ENCODE assay signal across 11 cellular contexts in genomic region chr13:40992678-40993077, GRCh38. TPM values are rescaled to one million over a fixed set of nuclear protein-coding genes. Genes with fewer than 3 reads are reported as not detected.
DNase-seq lines count a peak whose midpoint lies in the region; ATAC-seq, FAIRE-seq and TF ChIP-seq lines count a peak whose summit lies in the region.
"Had no signal": no experiment of that assay in that cellular context is flagged by ENCODE, and none has a peak within 500 bp of the region (broad histone marks: within the 10 kb centered on the region; RNA-seq: fewer than 3 reads in every experiment).

No MANE protein-coding gene starts in this region.

- no peak overlapping the region for H2AFZ ChIP-seq in keratinocyte (ENCODE audit: control insufficient read depth, low read length)

- no peak for ATAC-seq in activated T-cell treated with anti-CD3 and anti-CD28 coated beads, Interleukin-2, amount 50 U/mL, for 72 hours (replicated peaks in 1 of 2)
- ATAC-seq in T-helper 17 cell (peak; percentile 54), upper lobe of left lung (ENCODE audit: low FRiP score in 2 of 2) (no peak)

- dilution Hi-C loops in keratinocyte (cut with MboI; ENCODE audit: extremely low pct_ligation_motif_present, low sequenced_read_pairs), result no loop called here

- TF ChIP-seq POLR2A in upper lobe of left lung (IDR thresholded peaks at IDR 0.05), result no peak

- H3K4me3 Mint-ChIP-seq in activated T-cell treated with anti-CD3 and anti-CD28 coated beads, Interleukin-2, amount 50 U/mL, for 72 hours, result peak overlapping the region; percentile 16 to 34
- H3K4me3 Mint-ChIP-seq in T-helper 17 cell, result peak overlapping the region; percentile 69

- TF ChIP-seq CTCF in keratinocyte (optimal IDR thresholded peaks at IDR 0.05 in 1 of 3, IDR thresholded peaks at IDR 0.05 in 1 of 3, conservative IDR thresholded peaks at IDR 0.05 in 1 of 3; ENCODE audit: extremely low read depth in 1 of 3, insufficient read depth in 2 of 3, low read length in 3 of 3) (no peak), upper lobe of left lung (IDR thresholded peaks at IDR 0.05) (no peak), tibial artery (IDR thresholded peaks at IDR 0.05) (no peak), brain microvascular endothelial cell (IDR thresholded peaks at IDR 0.05; ENCODE audit: low read depth, low read length, missing control alignments) (no peak)

- H4K20me1 ChIP-seq in keratinocyte (ENCODE audit: control insufficient read depth, extremely low read depth, insufficient read depth, low read length), result no peaks in the 10 kb centered on the region

- peaks cover 76% of the 10 kb centered on the region for H3K4me1 Mint-ChIP-seq in activated T-cell treated with anti-CD3 and anti-CD28 coated beads, Interleukin-2, amount 50 U/mL, for 72 hours (ENCODE audit: low read depth)
- peaks cover 47% of the 10 kb centered on the region for H3K4me1 Mint-ChIP-seq in T-helper 17 cell

- intact Hi-C loops in tibial artery (cut with DNase I; ENCODE audit: low total_unique reads), result no loop called here

- peak overlapping the region; percentile 89 for H3K4me2 ChIP-seq in keratinocyte (ENCODE audit: control insufficient read depth, extremely low read depth, insufficient read depth, low read depth, low read length)

- peak; percentile 39 for FAIRE-seq in keratinocyte (lab: Jason Lieb, UNC)

- H3K4me1 ChIP-seq in keratinocyte (ENCODE audit: control insufficient read depth, extremely low read depth, insufficient read depth, low read length) (peaks cover 24% of the 10 kb centered on the region), upper lobe of left lung (peaks cover 30 to 61% (median 38%) of the 10 kb centered on the region in 4 donors), tibial artery (peaks cover 0 to 27% (median 15%) of the 10 kb centered on the region in 4 donors)

- peaks cover 0 to 9% of the 10 kb centered on the region in 2 donors for H3K36me3 Mint-ChIP-seq in activated T-cell treated with anti-CD3 and anti-CD28 coated beads, Interleukin-2, amount 50 U/mL, for 72 hours (ENCODE audit: insufficient read depth in 2 of 2)
- H3K36me3 Mint-ChIP-seq in T-helper 17 cell (ENCODE audit: low read depth), result no peaks in the 10 kb centered on the region

- no peaks in the 10 kb centered on the region for H3K36me3 ChIP-seq in keratinocyte (ENCODE audit: control insufficient read depth in 2 of 2, extremely low read depth in 1 of 2, insufficient read depth in 2 of 2, low read length in 2 of 2)
- no peaks in the 10 kb centered on the region for H3K36me3 ChIP-seq in upper lobe of left lung
- H3K36me3 ChIP-seq in H7 (replicated peaks; ENCODE audit: control insufficient read depth, insufficient read depth, low read length), result no peaks in the 10 kb centered on the region
- H3K36me3 ChIP-seq in tibial artery, result no peaks in the 10 kb centered on the region
- no peaks in the 10 kb centered on the region for H3K36me3 ChIP-seq in brain microvascular endothelial cell (replicated peaks)
- H3K36me3 ChIP-seq: SJSA1, thoracic aorta had no signal

- H3K27ac ChIP-seq in keratinocyte (ENCODE audit: control insufficient read depth, insufficient read depth, low read length) (peak overlapping the region; percentile 80), upper lobe of left lung (peak overlapping the region; percentile 51 to 83 (median 72)), tibial artery (no peak overlapping the region), brain microvascular endothelial cell (no peak overlapping the region)
- H3K27ac ChIP-seq: SJSA1, thoracic aorta had no signal

- H3K4me3 ChIP-seq in keratinocyte (ENCODE audit: control insufficient read depth in 2 of 3, extremely low read depth in 1 of 3, insufficient read depth in 2 of 3, low read depth in 1 of 3, low read length in 3 of 3) (no peak overlapping the region), upper lobe of left lung (no peak overlapping the region), H7 (ENCODE audit: insufficient read depth, low read depth, low read length) (no peak overlapping the region), tibial artery (no peak overlapping the region), brain microvascular endothelial cell (ENCODE audit: low read depth, low read length) (no peak overlapping the region)
- H3K4me3 ChIP-seq: SJSA1, thoracic aorta had no signal

- in situ Hi-C loops in brain microvascular endothelial cell (cut with HindIII; ENCODE audit: low pct_ligation_motif_present, low sequenced_read_pairs), result no loop called here

- 9 to 19% methylated on average over 1 of the region's 1 CpG for WGBS in upper lobe of left lung, 2 donors

- no peaks in the 10 kb centered on the region for H3K9me3 Mint-ChIP-seq in activated T-cell treated with anti-CD3 and anti-CD28 coated beads, Interleukin-2, amount 50 U/mL, for 72 hours

- peaks cover 88% of the 10 kb centered on the region for H3K79me2 ChIP-seq in keratinocyte (ENCODE audit: control insufficient read depth, insufficient read depth, low read length)

- peak overlapping the region; percentile 61 for H3K9ac ChIP-seq in keratinocyte (ENCODE audit: control insufficient read depth, extremely low read depth, insufficient read depth, low read length)

- DNase-seq in activated T-cell treated with anti-CD3 and anti-CD28 coated beads, Interleukin-2, amount 50 U/mL, for 72 hours, result no peak
- no peak for DNase-seq in activated T-cell treated with anti-CD3 and anti-CD28 coated beads, Interleukin-2, amount 50 U/mL, for 1 hour
- no peak for DNase-seq in T-helper 17 cell
- no peak for DNase-seq in keratinocyte (ENCODE audit: low read depth, low spot score)
- no peak for DNase-seq in upper lobe of left lung
- DNase-seq in H7, result no peak
- no peak for DNase-seq in tibial artery
- DNase-seq in brain microvascular endothelial cell, result no peak
- DNase-seq: effector CD4-positive, alpha-beta T cell had no signal

- peak overlapping the region; percentile 73 for H3K27ac Mint-ChIP-seq in activated T-cell treated with anti-CD3 and anti-CD28 coated beads, Interleukin-2, amount 50 U/mL, for 72 hours
- peak overlapping the region; percentile 93 for H3K27ac Mint-ChIP-seq in T-helper 17 cell

- no peaks in the 10 kb centered on the region for H3K9me1 ChIP-seq in keratinocyte (ENCODE audit: control insufficient read depth, extremely low read depth, insufficient read depth, low read length)

- H3K9me3 ChIP-seq in T-helper 17 cell (ENCODE audit: control insufficient read depth, low read length, poor library complexity, severe bottlenecking) (no peaks in the 10 kb centered on the region), keratinocyte (ENCODE audit: control insufficient read depth, low read depth, low read length) (no peaks in the 10 kb centered on the region), upper lobe of left lung (no peaks in the 10 kb centered on the region), tibial artery (no peaks in the 10 kb centered on the region)
- H3K9me3 ChIP-seq: SJSA1, thoracic aorta had no signal

- no peak for TF ChIP-seq EP300 in upper lobe of left lung (IDR thresholded peaks at IDR 0.05)

- H3K27me3 ChIP-seq in keratinocyte (ENCODE audit: control insufficient read depth, extremely low read depth, insufficient read depth, low read length) (no peaks in the 10 kb centered on the region), upper lobe of left lung (no peaks in the 10 kb centered on the region), H7 (ENCODE audit: control insufficient read depth, insufficient read depth, low read length) (no peaks in the 10 kb centered on the region), tibial artery (no peaks in the 10 kb centered on the region), brain microvascular endothelial cell (replicated peaks) (no peaks in the 10 kb centered on the region)
- H3K27me3 ChIP-seq: SJSA1 had no signal

- no peaks in the 10 kb centered on the region for H3K27me3 Mint-ChIP-seq in activated T-cell treated with anti-CD3 and anti-CD28 coated beads, Interleukin-2, amount 50 U/mL, for 72 hours (ENCODE audit: low read depth)
- H3K27me3 Mint-ChIP-seq in T-helper 17 cell, result no peaks in the 10 kb centered on the region

RNA-seq across cellular contexts. Expression of gene ELF1, which starts 26.4 kb away (rescaled TPM):
- total RNA-seq in activated T-cell treated with anti-CD3 and anti-CD28 coated beads, Interleukin-2, amount 50 U/mL, for 72 hours, result 100 to 1,000 TPM; 106 to 117 TPM
- 100 to 1,000 TPM; 197 to 232 TPM for total RNA-seq in T-helper 17 cell
- 37.9 to 57.6 TPM (median 48.0 TPM) in 3 replicates for polyA plus RNA-seq in keratinocyte
- polyA plus RNA-seq in keratinocyte (2011; ENCODE audit: low read depth), result 26.9 TPM
- polyA plus RNA-seq in keratinocyte (2011; cell fraction: cytosol; rRNA removed), result 22.0 and 37.8 TPM in 2 replicates
- 59.1 and 72.8 TPM in 2 replicates for polyA plus RNA-seq in keratinocyte (2011; cell fraction: nucleus; rRNA removed)
- polyA plus RNA-seq in keratinocyte (2012; ENCODE audit: low replicate concordance), result 36.8 and 51.4 TPM in 2 replicates
- polyA minus RNA-seq in keratinocyte, result 39.4 to 65.3 TPM (median 41.8 TPM) in 3 replicates
- 29.7 TPM for polyA minus RNA-seq in keratinocyte (2011; cell fraction: cytosol; rRNA and poly(A)+ RNA removed)
- 63.2 and 99.9 TPM in 2 replicates for polyA minus RNA-seq in keratinocyte (2011; cell fraction: nucleus; rRNA and poly(A)+ RNA removed)
- 100 to 1,000 TPM in 1 of 6 donors, 10 to 100 TPM in 5; 52.6 to 134 (median 78.6) TPM for total RNA-seq in upper lobe of left lung
- 18.6 and 19.1 TPM in 2 replicates for total RNA-seq in H7 (2014; rRNA removed; shearing (Covaris generic))

Comparison
In these comparisons a context has a peak if more than half of its experiments do, and no peak if none do; other contexts are left out.
1. H3K27ac ChIP-seq: peak in keratinocyte (single experiment) and upper lobe of left lung (4 of 4); none in tibial artery (0 of 2) and brain microvascular endothelial cell (single experiment).